8 cellular contexts compared by ENCODE assay signal in the genomic region with DNA sequence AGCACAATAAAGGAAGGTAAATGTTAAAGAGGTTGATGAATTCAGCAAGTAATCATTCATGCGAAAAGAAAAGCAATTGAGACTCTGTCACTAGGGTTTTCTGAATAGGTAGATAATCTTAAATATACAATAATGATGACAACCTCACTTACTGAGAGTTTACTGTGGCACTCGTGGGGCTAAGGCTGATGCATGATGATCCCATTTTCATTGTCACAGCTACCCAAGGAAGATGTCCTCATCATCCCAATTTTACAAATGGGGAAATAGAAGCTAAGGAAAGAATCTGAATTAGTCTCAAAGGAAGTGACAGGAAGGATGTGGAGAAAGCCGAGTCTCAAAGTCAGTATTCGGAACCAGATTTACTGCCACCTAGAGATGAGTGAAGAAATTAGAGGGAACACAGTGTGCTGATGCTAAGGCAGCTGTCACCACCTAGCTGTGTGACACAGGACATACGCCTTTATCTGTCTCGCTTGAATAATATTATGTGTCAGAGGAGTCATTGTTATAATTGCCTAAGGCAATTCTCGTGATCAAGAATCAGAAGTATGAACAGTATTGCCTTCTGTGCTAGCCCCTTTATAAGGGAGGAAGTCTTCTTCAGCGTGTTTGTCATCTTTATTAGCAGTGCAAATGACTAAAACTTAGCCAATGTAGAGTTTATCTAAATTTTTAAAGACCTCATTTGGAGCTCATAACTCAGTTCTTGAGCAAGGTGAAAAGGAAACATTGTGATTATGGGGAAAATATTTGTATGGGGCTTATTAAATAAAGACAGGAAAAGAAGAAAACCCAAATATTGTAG.
DNase-seq lines count a peak whose midpoint lies in the region; ATAC-seq and TF ChIP-seq lines count a peak whose summit lies in the region.

No MANE protein-coding gene starts in this region.

- TF ChIP-seq CTCF in foreskin fibroblast (IDR thresholded peaks at IDR 0.05; ENCODE audit: low read depth, low read length), result peak; percentile 38
- TF ChIP-seq CTCF in omental fat pad (IDR thresholded peaks at IDR 0.05), result no peak

- no peaks in the 10 kb centered on the region for H3K27me3 Mint-ChIP-seq in activated T-cell treated with anti-CD3 and anti-CD28 coated beads, Interleukin-2, amount 50 U/mL, for 72 hours (ENCODE audit: low read depth)

- DNase-seq in G401 (ENCODE audit: low spot score) (peak; percentile 64), HT-29 (ENCODE audit: low spot score) (peak; percentile 91), NOMO-1 treated with DMSO at 0.1 percent for 48 hours (lab: John Stamatoyannopoulos, UW; ENCODE audit: unreplicated experiment) (peak; percentile 82), foreskin fibroblast (peak; percentile 45 to 76), omental fat pad (ENCODE audit: low spot score) (no peak), OCI-M2 (lab: John Stamatoyannopoulos, UW; ENCODE audit: unreplicated experiment) (no peak)
- peak; percentile 25 to 26 for DNase-seq in activated T-cell treated with anti-CD3 and anti-CD28 coated beads, Interleukin-2, amount 50 U/mL, for 72 hours

- H3K36me3 Mint-ChIP-seq in activated T-cell treated with anti-CD3 and anti-CD28 coated beads, Interleukin-2, amount 50 U/mL, for 72 hours (ENCODE audit: insufficient read depth in 2 of 2), result no peaks in the 10 kb centered on the region

- H3K4me3 Mint-ChIP-seq in activated T-cell treated with anti-CD3 and anti-CD28 coated beads, Interleukin-2, amount 50 U/mL, for 72 hours, result no peak overlapping the region

- H3K4me1 Mint-ChIP-seq in activated T-cell treated with anti-CD3 and anti-CD28 coated beads, Interleukin-2, amount 50 U/mL, for 72 hours (ENCODE audit: low read depth), result peaks cover 8% of the 10 kb centered on the region

- H3K9me3 Mint-ChIP-seq in activated T-cell treated with anti-CD3 and anti-CD28 coated beads, Interleukin-2, amount 50 U/mL, for 72 hours, result no peaks in the 10 kb centered on the region

- no peak overlapping the region for H3K4me3 ChIP-seq in foreskin fibroblast (ENCODE audit: low read depth in 1 of 2, low read length in 2 of 2)

- peak; percentile 99 for ATAC-seq in GM21529 (IDR thresholded peaks at IDR 0.05; ENCODE audit: unreplicated experiment)
- peak; percentile 98 for ATAC-seq in activated T-cell treated with anti-CD3 and anti-CD28 coated beads, Interleukin-2, amount 50 U/mL, for 72 hours (replicated peaks in 1 of 2)
- peak; percentile 59 for ATAC-seq in omental fat pad (ENCODE audit: low FRiP score)

- peak overlapping the region; percentile 10 for H3K27ac Mint-ChIP-seq in activated T-cell treated with anti-CD3 and anti-CD28 coated beads, Interleukin-2, amount 50 U/mL, for 72 hours

- in situ Hi-C loops in G401 (cut with HindIII; ENCODE audit: low sequenced_read_pairs), result no loop called here

Comparison
In these comparisons a context has a peak if more than half of its experiments do, and no peak if none do; other contexts are left out.
1. DNase-seq: peak in G401 (single experiment), HT-29 (single experiment), NOMO-1 treated with DMSO at 0.1 percent for 48 hours (single experiment), activated T-cell treated with anti-CD3 and anti-CD28 coated beads, Interleukin-2, amount 50 U/mL, for 72 hours (2 of 2) and foreskin fibroblast (2 of 2); none in omental fat pad (single experiment) and OCI-M2 (single experiment).
2. Peak in every context shown above with its lines, with median percentiles within 50 percentile points of each other: ATAC-seq.